1 cellular context compared by ENCODE assay signal in genomic region chr12:9702239-9702638, GRCh38.
TF ChIP-seq lines count a peak whose summit lies in the region.

No MANE protein-coding gene starts in this region.

TF ChIP-seq in WTC11, 78 proteins besides CTCF, POLR2A, EP300 and RAD21 (continued from another document):
- TF ChIP-seq ZSCAN18 (CRISPR knock-in tag; IDR thresholded peaks at IDR 0.05) (no peak), FOXP1 (CRISPR knock-in tag; IDR thresholded peaks at IDR 0.05; ENCODE audit: borderline replicate concordance) (no peak), ZNF263 (CRISPR knock-in tag; IDR thresholded peaks at IDR 0.05; ENCODE audit: low read depth) (no peak), IRF1 (CRISPR knock-in tag; IDR thresholded peaks at IDR 0.05) (no peak)
